1 cellular context compared by ENCODE assay signal in genomic region chr20:62412194-62413024, GRCh38.
TF ChIP-seq lines count a peak whose summit lies in the region.

No MANE protein-coding gene starts in this region.

TF ChIP-seq in HepG2, 621 proteins besides CTCF, POLR2A, EP300 and RAD21 (continued from another document):
- TF ChIP-seq NFAT5 (CRISPR knock-in tag; IDR thresholded peaks at IDR 0.05) (no peak; the same call in 1 of the 2 replicates), SSRP1 (CRISPR knock-in tag; IDR thresholded peaks at IDR 0.05) (no peak), IKZF4 (CRISPR knock-in tag; IDR thresholded peaks at IDR 0.05; ENCODE audit: borderline replicate concordance, low read depth, not compliant biosample characterization) (no peak), GATA4 (IDR thresholded peaks at IDR 0.05; ENCODE audit: borderline replicate concordance, low read depth) (no peak), MAZ (IDR thresholded peaks at IDR 0.05; ENCODE audit: borderline replicate concordance, low read depth, low read length) (no peak; the same call in 1 of the 2 replicates), MAZ (CRISPR knock-in tag; IDR thresholded peaks at IDR 0.05; ENCODE audit: low read depth) (peak; percentile 84), GTF3A (CRISPR knock-in tag; conservative IDR thresholded peaks at IDR 0.05) (peak; percentile 69), PPARG (CRISPR knock-in tag; conservative IDR thresholded peaks at IDR 0.05) (no peak), SMAD1 (CRISPR knock-in tag; IDR thresholded peaks at IDR 0.05; ENCODE audit: borderline replicate concordance, low read depth) (peak; percentile 71; the same call in 1 of the 2 replicates), KDM5A (IDR thresholded peaks at IDR 0.05; ENCODE audit: borderline replicate concordance, low read length) (no peak), ZSCAN9 (CRISPR knock-in tag; IDR thresholded peaks at IDR 0.05; ENCODE audit: borderline replicate concordance) (no peak), ZBTB38 (CRISPR knock-in tag; IDR thresholded peaks at IDR 0.05) (no peak), U2AF1 (optimal IDR thresholded peaks at IDR 0.05; ENCODE audit: low read depth, low read length) (no peak), CBFB (CRISPR knock-in tag; IDR thresholded peaks at IDR 0.05) (peak; percentile 15; the same call in 1 of the 2 replicates), ZNF451 (CRISPR knock-in tag; IDR thresholded peaks at IDR 0.05) (no peak; the same call in 1 of the 2 replicates), RCOR2 (CRISPR knock-in tag; IDR thresholded peaks at IDR 0.05) (no peak), KLF11 (CRISPR knock-in tag; IDR thresholded peaks at IDR 0.05) (no peak), KDM5B (CRISPR knock-in tag; IDR thresholded peaks at IDR 0.05; ENCODE audit: borderline replicate concordance) (peak; percentile 20; the same call in 1 of the 2 replicates), KAT2B (IDR thresholded peaks at IDR 0.05; ENCODE audit: borderline replicate concordance, low read depth, low read length) (no peak), CEBPB (IDR thresholded peaks at IDR 0.05; ENCODE audit: borderline replicate concordance, low read depth, low read length) (no peak), ZEB1 (IDR thresholded peaks at IDR 0.05; ENCODE audit: insufficient replicate concordance, low read depth) (peak; percentile 15), KMT2A (CRISPR knock-in tag; IDR thresholded peaks at IDR 0.05) (no peak), FOSL1 (CRISPR knock-in tag; IDR thresholded peaks at IDR 0.05; ENCODE audit: borderline replicate concordance) (no peak), SRF (IDR thresholded peaks at IDR 0.05; ENCODE audit: low read depth, low read length) (no peak), TARDBP (CRISPR knock-in tag; IDR thresholded peaks at IDR 0.05) (no peak), FOXP1 (IDR thresholded peaks at IDR 0.05) (no peak), FOXP1 (CRISPR knock-in tag; IDR thresholded peaks at IDR 0.05) (no peak; the same call in 1 of the 2 replicates), NONO (IDR thresholded peaks at IDR 0.05) (no peak), NONO (CRISPR knock-in tag; conservative IDR thresholded peaks at IDR 0.05) (peak; percentile 34), GFI1 (CRISPR knock-in tag; IDR thresholded peaks at IDR 0.05; ENCODE audit: borderline replicate concordance) (no peak), ZBTB42 (CRISPR knock-in tag; IDR thresholded peaks at IDR 0.05) (peak; percentile 86; the same call in 1 of the 2 replicates), CBX1 (IDR thresholded peaks at IDR 0.05; ENCODE audit: low read depth) (no peak), NR2C2 (CRISPR knock-in tag; IDR thresholded peaks at IDR 0.05; ENCODE audit: borderline replicate concordance) (peak; percentile 28; the same call in 1 of the 2 replicates), ZNF17 (CRISPR knock-in tag; IDR thresholded peaks at IDR 0.05) (no peak), SRSF4 (IDR thresholded peaks at IDR 0.05; ENCODE audit: low read depth, low read length, poor library complexity, severe bottlenecking) (no peak), ZNF724P (CRISPR knock-in tag; IDR thresholded peaks at IDR 0.05; ENCODE audit: borderline replicate concordance) (no peak), LCORL (IDR thresholded peaks at IDR 0.05) (no peak), LCORL (CRISPR knock-in tag; IDR thresholded peaks at IDR 0.05) (peak; percentile 86)
- TF ChIP-seq, protein P1, sequence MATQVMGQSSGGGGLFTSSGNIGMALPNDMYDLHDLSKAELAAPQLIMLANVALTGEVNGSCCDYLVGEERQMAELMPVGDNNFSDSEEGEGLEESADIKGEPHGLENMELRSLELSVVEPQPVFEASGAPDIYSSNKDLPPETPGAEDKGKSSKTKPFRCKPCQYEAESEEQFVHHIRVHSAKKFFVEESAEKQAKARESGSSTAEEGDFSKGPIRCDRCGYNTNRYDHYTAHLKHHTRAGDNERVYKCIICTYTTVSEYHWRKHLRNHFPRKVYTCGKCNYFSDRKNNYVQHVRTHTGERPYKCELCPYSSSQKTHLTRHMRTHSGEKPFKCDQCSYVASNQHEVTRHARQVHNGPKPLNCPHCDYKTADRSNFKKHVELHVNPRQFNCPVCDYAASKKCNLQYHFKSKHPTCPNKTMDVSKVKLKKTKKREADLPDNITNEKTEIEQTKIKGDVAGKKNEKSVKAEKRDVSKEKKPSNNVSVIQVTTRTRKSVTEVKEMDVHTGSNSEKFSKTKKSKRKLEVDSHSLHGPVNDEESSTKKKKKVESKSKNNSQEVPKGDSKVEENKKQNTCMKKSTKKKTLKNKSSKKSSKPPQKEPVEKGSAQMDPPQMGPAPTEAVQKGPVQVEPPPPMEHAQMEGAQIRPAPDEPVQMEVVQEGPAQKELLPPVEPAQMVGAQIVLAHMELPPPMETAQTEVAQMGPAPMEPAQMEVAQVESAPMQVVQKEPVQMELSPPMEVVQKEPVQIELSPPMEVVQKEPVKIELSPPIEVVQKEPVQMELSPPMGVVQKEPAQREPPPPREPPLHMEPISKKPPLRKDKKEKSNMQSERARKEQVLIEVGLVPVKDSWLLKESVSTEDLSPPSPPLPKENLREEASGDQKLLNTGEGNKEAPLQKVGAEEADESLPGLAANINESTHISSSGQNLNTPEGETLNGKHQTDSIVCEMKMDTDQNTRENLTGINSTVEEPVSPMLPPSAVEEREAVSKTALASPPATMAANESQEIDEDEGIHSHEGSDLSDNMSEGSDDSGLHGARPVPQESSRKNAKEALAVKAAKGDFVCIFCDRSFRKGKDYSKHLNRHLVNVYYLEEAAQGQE (IDR thresholded peaks at IDR 0.05; ENCODE audit: borderline replicate concordance in 1 of 2, low read depth in 1 of 2, low read length in 2 of 2) = no peak
- TF ChIP-seq, protein P2, sequence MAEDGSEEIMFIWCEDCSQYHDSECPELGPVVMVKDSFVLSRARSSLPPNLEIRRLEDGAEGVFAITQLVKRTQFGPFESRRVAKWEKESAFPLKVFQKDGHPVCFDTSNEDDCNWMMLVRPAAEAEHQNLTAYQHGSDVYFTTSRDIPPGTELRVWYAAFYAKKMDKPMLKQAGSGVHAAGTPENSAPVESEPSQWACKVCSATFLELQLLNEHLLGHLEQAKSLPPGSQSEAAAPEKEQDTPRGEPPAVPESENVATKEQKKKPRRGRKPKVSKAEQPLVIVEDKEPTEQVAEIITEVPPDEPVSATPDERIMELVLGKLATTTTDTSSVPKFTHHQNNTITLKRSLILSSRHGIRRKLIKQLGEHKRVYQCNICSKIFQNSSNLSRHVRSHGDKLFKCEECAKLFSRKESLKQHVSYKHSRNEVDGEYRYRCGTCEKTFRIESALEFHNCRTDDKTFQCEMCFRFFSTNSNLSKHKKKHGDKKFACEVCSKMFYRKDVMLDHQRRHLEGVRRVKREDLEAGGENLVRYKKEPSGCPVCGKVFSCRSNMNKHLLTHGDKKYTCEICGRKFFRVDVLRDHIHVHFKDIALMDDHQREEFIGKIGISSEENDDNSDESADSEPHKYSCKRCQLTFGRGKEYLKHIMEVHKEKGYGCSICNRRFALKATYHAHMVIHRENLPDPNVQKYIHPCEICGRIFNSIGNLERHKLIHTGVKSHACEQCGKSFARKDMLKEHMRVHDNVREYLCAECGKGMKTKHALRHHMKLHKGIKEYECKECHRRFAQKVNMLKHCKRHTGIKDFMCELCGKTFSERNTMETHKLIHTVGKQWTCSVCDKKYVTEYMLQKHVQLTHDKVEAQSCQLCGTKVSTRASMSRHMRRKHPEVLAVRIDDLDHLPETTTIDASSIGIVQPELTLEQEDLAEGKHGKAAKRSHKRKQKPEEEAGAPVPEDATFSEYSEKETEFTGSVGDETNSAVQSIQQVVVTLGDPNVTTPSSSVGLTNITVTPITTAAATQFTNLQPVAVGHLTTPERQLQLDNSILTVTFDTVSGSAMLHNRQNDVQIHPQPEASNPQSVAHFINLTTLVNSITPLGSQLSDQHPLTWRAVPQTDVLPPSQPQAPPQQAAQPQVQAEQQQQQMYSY (CRISPR knock-in tag; IDR thresholded peaks at IDR 0.05) = no peak
- TF ChIP-seq, protein P3, sequence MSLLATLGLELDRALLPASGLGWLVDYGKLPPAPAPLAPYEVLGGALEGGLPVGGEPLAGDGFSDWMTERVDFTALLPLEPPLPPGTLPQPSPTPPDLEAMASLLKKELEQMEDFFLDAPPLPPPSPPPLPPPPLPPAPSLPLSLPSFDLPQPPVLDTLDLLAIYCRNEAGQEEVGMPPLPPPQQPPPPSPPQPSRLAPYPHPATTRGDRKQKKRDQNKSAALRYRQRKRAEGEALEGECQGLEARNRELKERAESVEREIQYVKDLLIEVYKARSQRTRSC (CRISPR knock-in tag; IDR thresholded peaks at IDR 0.05; ENCODE audit: low read depth) = peak; percentile 18; the same call in 1 of the 2 replicates
- TF ChIP-seq, protein P4, sequence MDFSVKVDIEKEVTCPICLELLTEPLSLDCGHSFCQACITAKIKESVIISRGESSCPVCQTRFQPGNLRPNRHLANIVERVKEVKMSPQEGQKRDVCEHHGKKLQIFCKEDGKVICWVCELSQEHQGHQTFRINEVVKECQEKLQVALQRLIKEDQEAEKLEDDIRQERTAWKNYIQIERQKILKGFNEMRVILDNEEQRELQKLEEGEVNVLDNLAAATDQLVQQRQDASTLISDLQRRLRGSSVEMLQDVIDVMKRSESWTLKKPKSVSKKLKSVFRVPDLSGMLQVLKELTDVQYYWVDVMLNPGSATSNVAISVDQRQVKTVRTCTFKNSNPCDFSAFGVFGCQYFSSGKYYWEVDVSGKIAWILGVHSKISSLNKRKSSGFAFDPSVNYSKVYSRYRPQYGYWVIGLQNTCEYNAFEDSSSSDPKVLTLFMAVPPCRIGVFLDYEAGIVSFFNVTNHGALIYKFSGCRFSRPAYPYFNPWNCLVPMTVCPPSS (IDR thresholded peaks at IDR 0.05) = no peak
- TF ChIP-seq, protein P5, sequence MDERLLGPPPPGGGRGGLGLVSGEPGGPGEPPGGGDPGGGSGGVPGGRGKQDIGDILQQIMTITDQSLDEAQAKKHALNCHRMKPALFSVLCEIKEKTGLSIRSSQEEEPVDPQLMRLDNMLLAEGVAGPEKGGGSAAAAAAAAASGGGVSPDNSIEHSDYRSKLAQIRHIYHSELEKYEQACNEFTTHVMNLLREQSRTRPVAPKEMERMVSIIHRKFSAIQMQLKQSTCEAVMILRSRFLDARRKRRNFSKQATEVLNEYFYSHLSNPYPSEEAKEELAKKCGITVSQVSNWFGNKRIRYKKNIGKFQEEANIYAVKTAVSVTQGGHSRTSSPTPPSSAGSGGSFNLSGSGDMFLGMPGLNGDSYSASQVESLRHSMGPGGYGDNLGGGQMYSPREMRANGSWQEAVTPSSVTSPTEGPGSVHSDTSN (CRISPR knock-in tag; IDR thresholded peaks at IDR 0.05) = no peak
